In the genomic region with DNA sequence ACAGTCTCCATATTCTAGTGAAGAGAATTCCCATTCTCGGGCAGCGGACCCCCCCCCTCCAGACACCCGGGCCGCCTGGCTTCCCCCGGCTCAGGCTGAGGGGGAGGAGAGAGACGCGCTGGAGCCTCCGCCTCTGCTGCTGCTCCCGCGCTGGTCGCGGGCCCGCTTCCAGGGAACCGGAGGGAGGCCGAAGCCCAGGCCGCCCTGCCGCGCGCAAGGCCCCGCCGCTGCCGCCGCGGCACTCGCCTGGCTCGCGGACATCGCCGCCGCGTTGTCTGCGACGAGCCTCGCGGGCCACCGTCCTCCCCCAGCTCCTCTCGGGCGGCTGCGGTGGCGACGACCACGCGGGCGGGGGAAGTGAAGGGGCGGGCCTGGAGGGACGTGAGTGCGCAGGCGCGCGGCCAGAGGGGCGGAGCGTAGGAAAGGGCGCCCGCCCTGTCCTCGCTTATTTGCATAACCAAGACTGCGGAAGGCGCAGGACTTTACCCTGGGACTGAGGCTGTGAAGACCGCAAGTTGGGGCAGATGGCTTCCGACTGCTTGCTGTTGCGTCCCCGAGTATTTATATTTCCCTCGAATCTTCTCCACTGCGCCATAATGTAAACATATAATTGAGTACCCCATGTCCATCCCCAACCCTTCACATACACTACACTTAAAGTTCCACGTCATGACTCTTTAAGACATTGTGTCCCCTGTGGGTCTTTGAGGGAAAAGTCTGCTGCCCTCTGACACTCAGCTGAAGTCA, we compare ENCODE assay signal across 1 cellular context.
A peak's percentile ranks its signal among the peaks of the same experiment; 100 is the strongest.
TF ChIP-seq lines count a peak whose summit lies in the region.

A gene with protein sequence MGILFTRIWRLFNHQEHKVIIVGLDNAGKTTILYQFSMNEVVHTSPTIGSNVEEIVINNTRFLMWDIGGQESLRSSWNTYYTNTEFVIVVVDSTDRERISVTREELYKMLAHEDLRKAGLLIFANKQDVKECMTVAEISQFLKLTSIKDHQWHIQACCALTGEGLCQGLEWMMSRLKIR (minus strand): TSS at position 279 of the 747 bp plus-strand sequence. CDS start 245 bp downstream, at position 34.

TF ChIP-seq in K562, 482 proteins besides CTCF, POLR2A, EP300 and RAD21 (continued from another document and continues in another):
- TF ChIP-seq KLF13 (tag; IDR thresholded peaks at IDR 0.05; ENCODE audit: borderline replicate concordance, low read depth) = peak; percentile 36; the same call in 1 of the 2 replicates
- TF ChIP-seq, protein P1, sequence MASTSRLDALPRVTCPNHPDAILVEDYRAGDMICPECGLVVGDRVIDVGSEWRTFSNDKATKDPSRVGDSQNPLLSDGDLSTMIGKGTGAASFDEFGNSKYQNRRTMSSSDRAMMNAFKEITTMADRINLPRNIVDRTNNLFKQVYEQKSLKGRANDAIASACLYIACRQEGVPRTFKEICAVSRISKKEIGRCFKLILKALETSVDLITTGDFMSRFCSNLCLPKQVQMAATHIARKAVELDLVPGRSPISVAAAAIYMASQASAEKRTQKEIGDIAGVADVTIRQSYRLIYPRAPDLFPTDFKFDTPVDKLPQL (IDR thresholded peaks at IDR 0.05; ENCODE audit: extremely low read depth, insufficient read length) = peak; percentile 84
- TF ChIP-seq, protein P2, sequence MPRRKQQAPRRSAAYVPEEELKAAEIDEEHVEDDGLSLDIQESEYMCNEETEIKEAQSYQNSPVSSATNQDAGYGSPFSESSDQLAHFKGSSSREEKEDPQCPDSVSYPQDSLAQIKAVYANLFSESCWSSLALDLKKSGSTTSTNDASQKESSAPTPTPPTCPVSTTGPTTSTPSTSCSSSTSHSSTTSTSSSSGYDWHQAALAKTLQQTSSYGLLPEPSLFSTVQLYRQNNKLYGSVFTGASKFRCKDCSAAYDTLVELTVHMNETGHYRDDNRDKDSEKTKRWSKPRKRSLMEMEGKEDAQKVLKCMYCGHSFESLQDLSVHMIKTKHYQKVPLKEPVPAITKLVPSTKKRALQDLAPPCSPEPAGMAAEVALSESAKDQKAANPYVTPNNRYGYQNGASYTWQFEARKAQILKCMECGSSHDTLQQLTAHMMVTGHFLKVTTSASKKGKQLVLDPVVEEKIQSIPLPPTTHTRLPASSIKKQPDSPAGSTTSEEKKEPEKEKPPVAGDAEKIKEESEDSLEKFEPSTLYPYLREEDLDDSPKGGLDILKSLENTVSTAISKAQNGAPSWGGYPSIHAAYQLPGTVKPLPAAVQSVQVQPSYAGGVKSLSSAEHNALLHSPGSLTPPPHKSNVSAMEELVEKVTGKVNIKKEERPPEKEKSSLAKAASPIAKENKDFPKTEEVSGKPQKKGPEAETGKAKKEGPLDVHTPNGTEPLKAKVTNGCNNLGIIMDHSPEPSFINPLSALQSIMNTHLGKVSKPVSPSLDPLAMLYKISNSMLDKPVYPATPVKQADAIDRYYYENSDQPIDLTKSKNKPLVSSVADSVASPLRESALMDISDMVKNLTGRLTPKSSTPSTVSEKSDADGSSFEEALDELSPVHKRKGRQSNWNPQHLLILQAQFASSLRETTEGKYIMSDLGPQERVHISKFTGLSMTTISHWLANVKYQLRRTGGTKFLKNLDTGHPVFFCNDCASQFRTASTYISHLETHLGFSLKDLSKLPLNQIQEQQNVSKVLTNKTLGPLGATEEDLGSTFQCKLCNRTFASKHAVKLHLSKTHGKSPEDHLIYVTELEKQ (CRISPR knock-in tag; IDR thresholded peaks at IDR 0.05) = no peak
- TF ChIP-seq GATA2 (CRISPR knock-in tag; IDR thresholded peaks at IDR 0.05) = no peak
- no peak for TF ChIP-seq CEBPB (tag; IDR thresholded peaks at IDR 0.05)
- peak; percentile 36 for TF ChIP-seq CHD1 (IDR thresholded peaks at IDR 0.05; ENCODE audit: low read length)
- TF ChIP-seq, protein P3, sequence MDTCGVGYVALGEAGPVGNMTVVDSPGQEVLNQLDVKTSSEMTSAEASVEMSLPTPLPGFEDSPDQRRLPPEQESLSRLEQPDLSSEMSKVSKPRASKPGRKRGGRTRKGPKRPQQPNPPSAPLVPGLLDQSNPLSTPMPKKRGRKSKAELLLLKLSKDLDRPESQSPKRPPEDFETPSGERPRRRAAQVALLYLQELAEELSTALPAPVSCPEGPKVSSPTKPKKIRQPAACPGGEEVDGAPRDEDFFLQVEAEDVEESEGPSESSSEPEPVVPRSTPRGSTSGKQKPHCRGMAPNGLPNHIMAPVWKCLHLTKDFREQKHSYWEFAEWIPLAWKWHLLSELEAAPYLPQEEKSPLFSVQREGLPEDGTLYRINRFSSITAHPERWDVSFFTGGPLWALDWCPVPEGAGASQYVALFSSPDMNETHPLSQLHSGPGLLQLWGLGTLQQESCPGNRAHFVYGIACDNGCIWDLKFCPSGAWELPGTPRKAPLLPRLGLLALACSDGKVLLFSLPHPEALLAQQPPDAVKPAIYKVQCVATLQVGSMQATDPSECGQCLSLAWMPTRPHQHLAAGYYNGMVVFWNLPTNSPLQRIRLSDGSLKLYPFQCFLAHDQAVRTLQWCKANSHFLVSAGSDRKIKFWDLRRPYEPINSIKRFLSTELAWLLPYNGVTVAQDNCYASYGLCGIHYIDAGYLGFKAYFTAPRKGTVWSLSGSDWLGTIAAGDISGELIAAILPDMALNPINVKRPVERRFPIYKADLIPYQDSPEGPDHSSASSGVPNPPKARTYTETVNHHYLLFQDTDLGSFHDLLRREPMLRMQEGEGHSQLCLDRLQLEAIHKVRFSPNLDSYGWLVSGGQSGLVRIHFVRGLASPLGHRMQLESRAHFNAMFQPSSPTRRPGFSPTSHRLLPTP (IDR thresholded peaks at IDR 0.05; ENCODE audit: borderline replicate concordance, extremely low read depth, insufficient read length) = no peak
- TF ChIP-seq PHF20 (IDR thresholded peaks at IDR 0.05; ENCODE audit: partially characterized antibody) = peak; percentile 82
- TF ChIP-seq U2AF1 (optimal IDR thresholded peaks at IDR 0.05; ENCODE audit: low read depth, low read length) = no peak
- TF ChIP-seq, protein P4, sequence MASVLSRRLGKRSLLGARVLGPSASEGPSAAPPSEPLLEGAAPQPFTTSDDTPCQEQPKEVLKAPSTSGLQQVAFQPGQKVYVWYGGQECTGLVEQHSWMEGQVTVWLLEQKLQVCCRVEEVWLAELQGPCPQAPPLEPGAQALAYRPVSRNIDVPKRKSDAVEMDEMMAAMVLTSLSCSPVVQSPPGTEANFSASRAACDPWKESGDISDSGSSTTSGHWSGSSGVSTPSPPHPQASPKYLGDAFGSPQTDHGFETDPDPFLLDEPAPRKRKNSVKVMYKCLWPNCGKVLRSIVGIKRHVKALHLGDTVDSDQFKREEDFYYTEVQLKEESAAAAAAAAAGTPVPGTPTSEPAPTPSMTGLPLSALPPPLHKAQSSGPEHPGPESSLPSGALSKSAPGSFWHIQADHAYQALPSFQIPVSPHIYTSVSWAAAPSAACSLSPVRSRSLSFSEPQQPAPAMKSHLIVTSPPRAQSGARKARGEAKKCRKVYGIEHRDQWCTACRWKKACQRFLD (CRISPR knock-in tag; IDR thresholded peaks at IDR 0.05) = no peak
- no peak for TF ChIP-seq ZNF778 (CRISPR knock-in tag; IDR thresholded peaks at IDR 0.05)
- TF ChIP-seq, protein P5, sequence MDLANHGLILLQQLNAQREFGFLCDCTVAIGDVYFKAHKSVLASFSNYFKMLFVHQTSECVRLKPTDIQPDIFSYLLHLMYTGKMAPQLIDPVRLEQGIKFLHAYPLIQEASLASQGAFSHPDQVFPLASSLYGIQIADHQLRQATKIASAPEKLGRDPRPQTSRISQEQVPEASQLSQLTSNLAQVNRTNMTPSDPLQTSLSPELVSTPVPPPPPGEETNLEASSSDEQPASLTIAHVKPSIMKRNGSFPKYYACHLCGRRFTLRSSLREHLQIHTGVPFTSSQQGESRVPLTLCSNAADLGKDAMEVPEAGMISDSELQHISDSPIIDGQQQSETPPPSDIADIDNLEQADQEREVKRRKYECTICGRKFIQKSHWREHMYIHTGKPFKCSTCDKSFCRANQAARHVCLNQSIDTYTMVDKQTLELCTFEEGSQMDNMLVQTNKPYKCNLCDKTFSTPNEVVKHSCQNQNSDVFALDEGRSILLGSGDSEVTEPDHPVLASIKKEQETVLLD (IDR thresholded peaks at IDR 0.05) = peak; percentile 90
- no peak for TF ChIP-seq KHSRP (IDR thresholded peaks at IDR 0.05)
- TF ChIP-seq ZNF3 (CRISPR knock-in tag; IDR thresholded peaks at IDR 0.05) = no peak
- peak; percentile 90 for TF ChIP-seq GTF2E2 (tag; IDR thresholded peaks at IDR 0.05)
- TF ChIP-seq HCFC1 (IDR thresholded peaks at IDR 0.05; ENCODE audit: low read depth, low read length) = peak; percentile 67
- peak; percentile 92 for TF ChIP-seq TBP (optimal IDR thresholded peaks at IDR 0.05; ENCODE audit: low read depth, low read length)
- TF ChIP-seq, protein P6, sequence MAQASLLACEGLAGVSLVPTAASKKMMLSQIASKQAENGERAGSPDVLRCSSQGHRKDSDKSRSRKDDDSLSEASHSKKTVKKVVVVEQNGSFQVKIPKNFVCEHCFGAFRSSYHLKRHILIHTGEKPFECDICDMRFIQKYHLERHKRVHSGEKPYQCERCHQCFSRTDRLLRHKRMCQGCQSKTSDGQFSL (CRISPR knock-in tag; IDR thresholded peaks at IDR 0.05) = peak; percentile 100
- TF ChIP-seq, protein P6 (tag; IDR thresholded peaks at IDR 0.05) = peak in 1 of 2 experiments; percentile 98; a peak in 2 of 4 replicates
- 0 out of 2 replicates have a peak, but pooled peaks have one; percentile 52 for TF ChIP-seq HIVEP1 (CRISPR knock-in tag; IDR thresholded peaks at IDR 0.05)
- TF ChIP-seq, protein P7, sequence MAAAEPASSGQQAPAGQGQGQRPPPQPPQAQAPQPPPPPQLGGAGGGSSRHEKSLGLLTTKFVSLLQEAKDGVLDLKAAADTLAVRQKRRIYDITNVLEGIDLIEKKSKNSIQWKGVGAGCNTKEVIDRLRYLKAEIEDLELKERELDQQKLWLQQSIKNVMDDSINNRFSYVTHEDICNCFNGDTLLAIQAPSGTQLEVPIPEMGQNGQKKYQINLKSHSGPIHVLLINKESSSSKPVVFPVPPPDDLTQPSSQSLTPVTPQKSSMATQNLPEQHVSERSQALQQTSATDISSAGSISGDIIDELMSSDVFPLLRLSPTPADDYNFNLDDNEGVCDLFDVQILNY (CRISPR knock-in tag; IDR thresholded peaks at IDR 0.05) = no peak
- TF ChIP-seq, protein P8, sequence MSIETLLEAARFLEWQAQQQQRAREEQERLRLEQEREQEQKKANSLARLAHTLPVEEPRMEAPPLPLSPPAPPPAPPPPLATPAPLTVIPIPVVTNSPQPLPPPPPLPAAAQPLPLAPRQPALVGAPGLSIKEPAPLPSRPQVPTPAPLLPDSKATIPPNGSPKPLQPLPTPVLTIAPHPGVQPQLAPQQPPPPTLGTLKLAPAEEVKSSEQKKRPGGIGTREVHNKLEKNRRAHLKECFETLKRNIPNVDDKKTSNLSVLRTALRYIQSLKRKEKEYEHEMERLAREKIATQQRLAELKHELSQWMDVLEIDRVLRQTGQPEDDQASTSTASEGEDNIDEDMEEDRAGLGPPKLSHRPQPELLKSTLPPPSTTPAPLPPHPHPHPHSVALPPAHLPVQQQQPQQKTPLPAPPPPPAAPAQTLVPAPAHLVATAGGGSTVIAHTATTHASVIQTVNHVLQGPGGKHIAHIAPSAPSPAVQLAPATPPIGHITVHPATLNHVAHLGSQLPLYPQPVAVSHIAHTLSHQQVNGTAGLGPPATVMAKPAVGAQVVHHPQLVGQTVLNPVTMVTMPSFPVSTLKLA (conservative IDR thresholded peaks at IDR 0.05) = peak; percentile 40 to 78; a peak in 2 of 4 replicates
- no peak for TF ChIP-seq SREBF2 (CRISPR knock-in tag; IDR thresholded peaks at IDR 0.05)
- TF ChIP-seq FOXP1 (CRISPR knock-in tag; IDR thresholded peaks at IDR 0.05) = no peak
- peak; percentile 37; the same call in 1 of the 2 replicates for TF ChIP-seq TOE1 (IDR thresholded peaks at IDR 0.05; ENCODE audit: borderline replicate concordance)
- no peak for TF ChIP-seq TOE1 (CRISPR knock-in tag; IDR thresholded peaks at IDR 0.05; ENCODE audit: borderline replicate concordance, low read depth)
- TF ChIP-seq, protein P9, sequence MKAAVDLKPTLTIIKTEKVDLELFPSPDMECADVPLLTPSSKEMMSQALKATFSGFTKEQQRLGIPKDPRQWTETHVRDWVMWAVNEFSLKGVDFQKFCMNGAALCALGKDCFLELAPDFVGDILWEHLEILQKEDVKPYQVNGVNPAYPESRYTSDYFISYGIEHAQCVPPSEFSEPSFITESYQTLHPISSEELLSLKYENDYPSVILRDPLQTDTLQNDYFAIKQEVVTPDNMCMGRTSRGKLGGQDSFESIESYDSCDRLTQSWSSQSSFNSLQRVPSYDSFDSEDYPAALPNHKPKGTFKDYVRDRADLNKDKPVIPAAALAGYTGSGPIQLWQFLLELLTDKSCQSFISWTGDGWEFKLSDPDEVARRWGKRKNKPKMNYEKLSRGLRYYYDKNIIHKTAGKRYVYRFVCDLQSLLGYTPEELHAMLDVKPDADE (conservative IDR thresholded peaks at IDR 0.05; ENCODE audit: control insufficient read depth, low read depth, low read length) = peak; percentile 65; the same call in 1 of the 2 replicates
- TF ChIP-seq TCF7 (IDR thresholded peaks at IDR 0.05; ENCODE audit: borderline replicate concordance) = peak; percentile 53; the same call in 1 of the 2 replicates
- TF ChIP-seq, protein P10, sequence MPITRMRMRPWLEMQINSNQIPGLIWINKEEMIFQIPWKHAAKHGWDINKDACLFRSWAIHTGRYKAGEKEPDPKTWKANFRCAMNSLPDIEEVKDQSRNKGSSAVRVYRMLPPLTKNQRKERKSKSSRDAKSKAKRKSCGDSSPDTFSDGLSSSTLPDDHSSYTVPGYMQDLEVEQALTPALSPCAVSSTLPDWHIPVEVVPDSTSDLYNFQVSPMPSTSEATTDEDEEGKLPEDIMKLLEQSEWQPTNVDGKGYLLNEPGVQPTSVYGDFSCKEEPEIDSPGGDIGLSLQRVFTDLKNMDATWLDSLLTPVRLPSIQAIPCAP (CRISPR knock-in tag; IDR thresholded peaks at IDR 0.05; ENCODE audit: borderline replicate concordance) = no peak
- TF ChIP-seq, protein P11, sequence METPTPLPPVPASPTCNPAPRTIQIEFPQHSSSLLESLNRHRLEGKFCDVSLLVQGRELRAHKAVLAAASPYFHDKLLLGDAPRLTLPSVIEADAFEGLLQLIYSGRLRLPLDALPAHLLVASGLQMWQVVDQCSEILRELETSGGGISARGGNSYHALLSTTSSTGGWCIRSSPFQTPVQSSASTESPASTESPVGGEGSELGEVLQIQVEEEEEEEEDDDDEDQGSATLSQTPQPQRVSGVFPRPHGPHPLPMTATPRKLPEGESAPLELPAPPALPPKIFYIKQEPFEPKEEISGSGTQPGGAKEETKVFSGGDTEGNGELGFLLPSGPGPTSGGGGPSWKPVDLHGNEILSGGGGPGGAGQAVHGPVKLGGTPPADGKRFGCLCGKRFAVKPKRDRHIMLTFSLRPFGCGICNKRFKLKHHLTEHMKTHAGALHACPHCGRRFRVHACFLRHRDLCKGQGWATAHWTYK (CRISPR knock-in tag; IDR thresholded peaks at IDR 0.05) = peak; percentile 58; the same call in 1 of the 2 replicates
- TF ChIP-seq MYNN (IDR thresholded peaks at IDR 0.05) = no peak
- no peak for TF ChIP-seq MYNN (CRISPR knock-in tag; IDR thresholded peaks at IDR 0.05)
- TF ChIP-seq, protein P12, sequence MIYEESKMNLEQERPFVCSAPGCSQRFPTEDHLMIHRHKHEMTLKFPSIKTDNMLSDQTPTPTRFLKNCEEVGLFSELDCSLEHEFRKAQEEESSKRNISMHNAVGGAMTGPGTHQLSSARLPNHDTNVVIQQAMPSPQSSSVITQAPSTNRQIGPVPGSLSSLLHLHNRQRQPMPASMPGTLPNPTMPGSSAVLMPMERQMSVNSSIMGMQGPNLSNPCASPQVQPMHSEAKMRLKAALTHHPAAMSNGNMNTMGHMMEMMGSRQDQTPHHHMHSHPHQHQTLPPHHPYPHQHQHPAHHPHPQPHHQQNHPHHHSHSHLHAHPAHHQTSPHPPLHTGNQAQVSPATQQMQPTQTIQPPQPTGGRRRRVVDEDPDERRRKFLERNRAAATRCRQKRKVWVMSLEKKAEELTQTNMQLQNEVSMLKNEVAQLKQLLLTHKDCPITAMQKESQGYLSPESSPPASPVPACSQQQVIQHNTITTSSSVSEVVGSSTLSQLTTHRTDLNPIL (CRISPR knock-in tag; IDR thresholded peaks at IDR 0.05) = no peak
- peak; percentile 100 for TF ChIP-seq RBFOX2 (IDR thresholded peaks at IDR 0.05; ENCODE audit: low read depth, low read length)
